Comparison of ENCODE assay signal across 21 cellular contexts in genomic region chr1:53074313-53075154, GRCh38. TPM values are rescaled to one million over a fixed set of nuclear protein-coding genes. Genes with fewer than 3 reads are reported as not detected.
DNase-seq lines count a peak whose midpoint lies in the region; ATAC-seq, FAIRE-seq and TF ChIP-seq lines count a peak whose summit lies in the region.
"Had no signal": no experiment of that assay in that cellular context is flagged by ENCODE, and none has a peak within 500 bp of the region (broad histone marks: within the 10 kb centered on the region; RNA-seq: fewer than 3 reads in every experiment).

No MANE protein-coding gene starts in this region.

- peaks cover 0 to 34% of the 10 kb centered on the region in 2 experiments; a peak in 1 of 5 replicates for H3K4me1 ChIP-seq in K562 (replicated peaks in 1 of 2; ENCODE audit: control insufficient read depth in 2 of 2, insufficient read depth in 2 of 2, low read length in 2 of 2)
- H3K4me1 ChIP-seq in kidney (ENCODE audit: control insufficient read depth in 1 of 2, insufficient read depth in 1 of 2, low read depth in 1 of 2, low read length in 2 of 2) = no peaks in the 10 kb centered on the region
- H3K4me1 ChIP-seq in rectal smooth muscle tissue (ENCODE audit: control insufficient read depth, insufficient read depth, low read length) = peaks cover 2% of the 10 kb centered on the region
- H3K4me1 ChIP-seq in PC-3 (ENCODE audit: insufficient read depth, low read length) = no peaks in the 10 kb centered on the region
- no peaks in the 10 kb centered on the region for H3K4me1 ChIP-seq in GM23248 (ENCODE audit: insufficient read depth)

- H3K9me3 ChIP-seq in K562 (replicated peaks; ENCODE audit: control insufficient read depth, insufficient read depth, low read depth, low read length) (no peaks in the 10 kb centered on the region), kidney (ENCODE audit: control insufficient read depth in 1 of 2, low read length in 2 of 2) (no peaks in the 10 kb centered on the region), PC-3 (ENCODE audit: low read length) (no peaks in the 10 kb centered on the region), GM23248 (ENCODE audit: low read depth) (no peaks in the 10 kb centered on the region)

- H3K9me1 ChIP-seq in K562 (ENCODE audit: control insufficient read depth, insufficient read depth, low read length) = no peaks in the 10 kb centered on the region

- no peak for ATAC-seq in K562
- ATAC-seq in PC-3 = no peak
- no peak for ATAC-seq in HG03469 (IDR thresholded peaks at IDR 0.05; ENCODE audit: unreplicated experiment)
- ATAC-seq: GM23338 had no signal

- POLR2A ChIA-PET in K562 (lab: Yijun Ruan, JAX) (interaction anchor here (0.6 to 1.2 kb wide), 3 partner anchors 13 to 1044 kb away, joined by 3 to 4 read pairs (median 4); no protein-coding TSS in a partner anchor), PC-3 (lab: Charles Lee; ENCODE audit: unreplicated experiment) (no interaction called here)

- WGBS in K562 (ENCODE audit: insufficient coverage, low coverage, missing lambda C conversion rate) = 14% methylated on average over 6 of the region's 8 CpGs
- WGBS in GM23248 (ENCODE audit: low coverage in 1 of 2, low lambda C conversion rate in 2 of 2, missing lambda C conversion rate in 2 of 2), 2 experiments = 87 to 88% methylated on average over 3 to 8 of the region's 8 CpGs

- no peaks in the 10 kb centered on the region for H4K20me1 ChIP-seq in K562 (replicated peaks; ENCODE audit: control insufficient read depth, insufficient read depth, low read length)
- H4K20me1 ChIP-seq in PC-3 (ENCODE audit: low read length) = no peaks in the 10 kb centered on the region
- H4K20me1 ChIP-seq in GM23248 (ENCODE audit: insufficient read depth) = no peaks in the 10 kb centered on the region

- in situ Hi-C loops in K562 (cut with MboI) = loop anchor here (5.0 kb wide), 1 partner anchor 48 kb away; no protein-coding TSS in a partner anchor
- in situ Hi-C loops in GM23248 (cut with MboI) = no loop called here

- H3K27me3 ChIP-seq in K562 (ENCODE audit: control insufficient read depth in 2 of 2, insufficient read depth in 2 of 2, low read length in 2 of 2) = peaks cover 7 to 30% of the 10 kb centered on the region in 2 experiments; a peak in 3 of 5 replicates
- H3K27me3 ChIP-seq in rectal smooth muscle tissue (ENCODE audit: control insufficient read depth, insufficient read depth, low read length) = peaks cover 2% of the 10 kb centered on the region
- H3K27me3 ChIP-seq in PC-3 (ENCODE audit: low read length) = no peaks in the 10 kb centered on the region
- no peaks in the 10 kb centered on the region for H3K27me3 ChIP-seq in GM23248 (replicated peaks; ENCODE audit: insufficient read depth)

- H3K36me3 ChIP-seq in K562 (ENCODE audit: control insufficient read depth, insufficient read depth, low read length) = no peaks in the 10 kb centered on the region
- no peaks in the 10 kb centered on the region for H3K36me3 ChIP-seq in kidney (ENCODE audit: control insufficient read depth in 1 of 2, insufficient read depth in 2 of 2, low read length in 2 of 2)
- peaks cover 5% of the 10 kb centered on the region for H3K36me3 ChIP-seq in rectal smooth muscle tissue (ENCODE audit: control insufficient read depth, insufficient read depth, low read length)
- H3K36me3 ChIP-seq in PC-3 (ENCODE audit: low read depth, low read length) = no peaks in the 10 kb centered on the region
- no peaks in the 10 kb centered on the region for H3K36me3 ChIP-seq in GM23248 (ENCODE audit: low read depth)

- H2AFZ ChIP-seq in K562 (ENCODE audit: low read depth, low read length) = no peak overlapping the region
- no peak overlapping the region for H2AFZ ChIP-seq in PC-3 (ENCODE audit: low read length)
- no peak overlapping the region for H2AFZ ChIP-seq in GM23248
- H2AFZ ChIP-seq: GM23338 had no signal

- H3K79me2 ChIP-seq in K562 (ENCODE audit: control insufficient read depth, insufficient read depth, low read length) (no peaks in the 10 kb centered on the region), PC-3 (ENCODE audit: low read length) (no peaks in the 10 kb centered on the region), GM23248 (ENCODE audit: insufficient read depth) (no peaks in the 10 kb centered on the region)

- FAIRE-seq in K562 (lab: Jason Lieb, UNC) (no peak), kidney (lab: Jason Lieb, UNC) (no peak)

- H3K9me2 ChIP-seq in PC-3 (replicated peaks; ENCODE audit: low read length) (no peaks in the 10 kb centered on the region), GM23248 (ENCODE audit: insufficient read depth) (no peaks in the 10 kb centered on the region)

- 0 out of 4 replicates have a peak overlapping the region, but pooled peaks of 1 of the 2 experiments have one; percentile 37 for H3K9ac ChIP-seq in K562 (ENCODE audit: insufficient read depth in 1 of 2, low read depth in 2 of 2, low read length in 2 of 2)
- H3K9ac ChIP-seq in kidney (ENCODE audit: low read length in 2 of 2) = no peak overlapping the region
- H3K9ac ChIP-seq in rectal smooth muscle tissue (ENCODE audit: low read length) = no peak overlapping the region
- H3K9ac ChIP-seq in PC-3 (ENCODE audit: low read length) = no peak overlapping the region
- no peak overlapping the region for H3K9ac ChIP-seq in GM23248

- intact Hi-C loops in K562 (cut with micrococcal nuclease) (no loop called here), kidney (cut with DNase I) (no loop called here), PC-3 (cut with micrococcal nuclease) (no loop called here)

- H3K4me2 ChIP-seq in K562 (ENCODE audit: insufficient read depth, low read length) = no peak overlapping the region
- H3K4me2 ChIP-seq in PC-3 (ENCODE audit: low read length) = no peak overlapping the region
- no peak overlapping the region for H3K4me2 ChIP-seq in GM23248 (ENCODE audit: unreplicated experiment)
- H3K4me2 ChIP-seq: GM23338 had no signal

- TF ChIP-seq EP300 in K562 (IDR thresholded peaks at IDR 0.05; ENCODE audit: low read length) = no peak

- CTCF ChIA-PET in K562 (lab: Yijun Ruan, JAX; ENCODE audit: low intra/inter-chr PET ratio) = no interaction called here
- CTCF ChIA-PET in PC-3 (lab: Charles Lee) = no interaction called here

- DNase-seq in D341Med (ENCODE audit: low spot score) = peak; percentile 22
- no peak for DNase-seq in K562 (ENCODE audit: extremely low read depth in 1 of 4, low spot score in 3 of 4)
- DNase-seq in kidney = peak; percentile 35
- no peak for DNase-seq in PC-3
- no peak for DNase-seq in GOT3 (lab: John Stamatoyannopoulos, UW)
- no peak for DNase-seq in GM23248
- DNase-seq: central memory CD4-positive, alpha-beta T cell; effector memory CD4-positive, alpha-beta T cell; islet precursor cell; mesendoderm; MM.1S; NCI-H187 treated with DMSO at 0.1 percent for 48 hours; NCI-H446 treated with DMSO at 0.1 percent for 48 hours; stimulated activated CD4-positive, alpha-beta T cell treated with anti-CD3 and anti-CD28 coated beads, Interleukin-2, amount 100 ng/mL, for 48 hours had no signal

- BruUV-seq in K562 (replicated peaks; lab: Mats Ljungman, UMichigan) (no TSS peak), PC-3 (replicated peaks; lab: Mats Ljungman, UMichigan) (no TSS peak)

- H3F3A ChIP-seq in PC-3 (ENCODE audit: low read length, unreplicated experiment) (no peaks in the 10 kb centered on the region), GM23248 (ENCODE audit: insufficient read depth) (no peaks in the 10 kb centered on the region)

- H3K4me3 ChIP-seq in K562 = no peak overlapping the region
- H3K4me3 ChIP-seq in kidney (ENCODE audit: low read length in 2 of 2) = no peak overlapping the region
- no peak overlapping the region for H3K4me3 ChIP-seq in rectal smooth muscle tissue (ENCODE audit: low read length)
- no peak overlapping the region for H3K4me3 ChIP-seq in PC-3 (ENCODE audit: low read length)
- no peak overlapping the region for H3K4me3 ChIP-seq in GM23248
- H3K4me3 ChIP-seq: GM23338 had no signal

- TF ChIP-seq POLR2A in K562 (conservative IDR thresholded peaks at IDR 0.05) = no peak

- TF ChIP-seq RAD21 in K562 (CRISPR knock-in tag; conservative IDR thresholded peaks at IDR 0.05 in 1 of 2, IDR thresholded peaks at IDR 0.05 in 1 of 2) = no peak

- no peak for TF ChIP-seq CTCF in K562 (IDR thresholded peaks at IDR 0.05 in 2 of 3, conservative IDR thresholded peaks at IDR 0.05 in 1 of 3; ENCODE audit: insufficient read depth in 2 of 3, low read depth in 1 of 3, low read length in 3 of 3)
- TF ChIP-seq CTCF in kidney (IDR thresholded peaks at IDR 0.05; ENCODE audit: borderline replicate concordance, extremely low read depth, insufficient read depth) = no peak
- TF ChIP-seq CTCF in PC-3 (conservative IDR thresholded peaks at IDR 0.05; ENCODE audit: low read depth, low read length) = no peak

- H3K27ac ChIP-seq in K562 (ENCODE audit: extremely low read depth, low read depth, low read length) (no peak overlapping the region), kidney (ENCODE audit: low read depth in 2 of 2, low read length in 2 of 2) (no peak overlapping the region), rectal smooth muscle tissue (ENCODE audit: low read depth, low read length) (peak overlapping the region; percentile 16), PC-3 (ENCODE audit: low read length) (no peak overlapping the region), GM23248 (no peak overlapping the region)
- H3K27ac ChIP-seq: VCaP had no signal

TF ChIP-seq in K562, 482 proteins besides CTCF, POLR2A, EP300 and RAD21 (continues in another document):
- TF ChIP-seq ZNF436 (CRISPR knock-in tag; IDR thresholded peaks at IDR 0.05) (0 out of 2 replicates have a peak, but pooled peaks have one; percentile 11), ZNF324 (CRISPR knock-in tag; IDR thresholded peaks at IDR 0.05) (no peak)

RNA-seq across cellular contexts. Expression of gene PODN, which starts 12.5 kb away (rescaled TPM):
- total RNA-seq in K562 (2011; cell fraction: chromatin; rRNA removed; ENCODE audit: low replicate concordance) = not detected in 2 replicates
- not detected in 2 replicates for total RNA-seq in K562 (2011; cell fraction: nucleolus; rRNA removed)
- not detected in 2 replicates for total RNA-seq in K562 (2011; cell fraction: nucleoplasm; rRNA removed)
- total RNA-seq in K562 (2014; rRNA removed) (not detected in 2 replicates), K562 (2014; rRNA removed; fragmentation: Illumina TruSeq; extraction: Trizol) (not detected in 2 replicates), K562 (2015; rRNA removed; fragmentation: Illumina TruSeq; extraction: Trizol) (not detected in 2 replicates), K562 (2021) (0.09 TPM in 1 of 2 replicates, not detected in the other), kidney (8.1 TPM), PC-3 (2014; rRNA removed) (not detected in 2 replicates)
- polyA plus RNA-seq in K562 (2011; rRNA removed) (not detected in 2 replicates), K562 (2014; fragmentation: Illumina TruSeq; extraction: Trizol) (not detected in 2 replicates), K562 (2014; fragmentation: Nextera tagmentation; extraction: Ambion mirVana) (not detected), K562 (2014; rRNA removed) (not detected in 2 replicates), kidney (ENCODE audit: insufficient read depth, low read depth, low replicate concordance) (1.4 TPM), GM23248 (2016; fragmentation: Nextera tagmentation; extraction: Ambion mirVana) (71.6 and 73.7 TPM in 2 replicates)
- polyA plus RNA-seq in K562 (2011; cell fraction: cytosol; rRNA removed) = not detected in 2 replicates
- not detected in 2 replicates for polyA plus RNA-seq in K562 (2011; cell fraction: nucleus; rRNA removed)
- not detected in 2 replicates for polyA plus RNA-seq in K562 (2012)
- not detected in 2 replicates for polyA minus RNA-seq in K562 (2011; rRNA and poly(A)+ RNA removed)
- polyA minus RNA-seq in K562 (2011; cell fraction: cytosol; rRNA and poly(A)+ RNA removed) = not detected in 2 replicates
- polyA minus RNA-seq in K562 (2011; cell fraction: nucleus; rRNA and poly(A)+ RNA removed) = not detected in 2 replicates
- 54.0 and 54.8 TPM in 2 replicates for total RNA-seq in GM23248 (2014; rRNA removed; shearing (Covaris generic))
- total RNA-seq: Daoy; T-helper 1 cell treated with Interleukin-12 subunit alpha and Interleukin-12 subunit beta and Interleukin-4 antibody, amounts not matched to agents 30 ng/mL and 1 ng/mL, for 36 hours had no signal
- polyA plus RNA-seq: IgD-negative memory B cell had no signal

Comparison
In these comparisons a context has a peak if more than half of its experiments do, and no peak if none do; other contexts are left out.
1. DNase-seq: peak in D341Med (single experiment) and kidney (single experiment); none in K562 (0 of 4), PC-3 (single experiment), GOT3 (single experiment) and GM23248 (single experiment).